Comparison of ENCODE assay signal across 20 cellular contexts in the genomic region with DNA sequence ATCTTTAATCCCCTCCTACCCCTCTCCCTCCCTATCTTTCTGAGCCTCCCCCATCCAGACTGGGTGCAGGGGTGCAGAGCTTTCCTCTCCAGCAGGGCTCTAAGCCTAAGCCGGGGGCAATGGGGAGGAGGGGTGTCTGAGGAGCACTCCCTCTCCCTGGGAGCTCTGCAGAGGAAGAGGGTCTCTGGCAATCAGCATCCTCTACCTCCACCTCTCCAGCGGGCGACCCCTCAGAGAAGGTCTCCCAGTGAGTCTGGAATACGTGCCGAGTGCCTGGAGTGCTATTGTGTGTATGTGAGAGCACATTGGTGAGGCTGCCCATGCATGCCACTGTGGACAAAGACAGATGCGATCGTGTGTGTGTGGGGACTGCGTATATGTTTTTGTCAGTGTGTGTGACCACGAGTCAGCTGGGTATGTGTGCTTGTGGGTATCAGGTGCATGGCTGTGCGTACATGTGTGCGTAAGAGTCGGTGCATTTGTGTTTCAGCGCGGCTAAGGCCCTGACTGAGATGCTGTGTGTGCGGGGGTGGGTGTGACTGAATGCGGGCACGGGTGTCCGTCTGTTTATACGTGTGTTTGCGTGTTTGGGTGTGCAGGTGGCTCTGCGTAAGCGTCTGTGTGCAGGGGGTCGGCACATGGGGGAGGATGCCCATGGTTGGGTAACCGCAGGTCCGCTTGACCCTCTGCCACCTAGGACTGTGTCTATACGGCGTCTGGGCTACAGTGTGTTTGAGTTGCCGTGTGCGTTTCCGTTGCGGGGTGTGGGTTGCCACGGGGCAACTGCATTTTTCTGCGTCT. TPM values are rescaled to one million over a fixed set of nuclear protein-coding genes. Genes with fewer than 3 reads are reported as not detected.
DNase-seq lines count a peak whose midpoint lies in the region; ATAC-seq, FAIRE-seq and TF ChIP-seq lines count a peak whose summit lies in the region.
"Had no signal": no experiment of that assay in that cellular context is flagged by ENCODE, and none has a peak within 500 bp of the region (broad histone marks: within the 10 kb centered on the region; RNA-seq: fewer than 3 reads in every experiment).

No MANE protein-coding gene starts in this region.

- no peak overlapping the region for H2BK120ac ChIP-seq in H1 (replicated peaks; ENCODE audit: low read depth, low read length)

- H3K4me2 ChIP-seq in HepG2 (ENCODE audit: low read depth, low read length): no peak overlapping the region
- H3K4me2 ChIP-seq in H1 (ENCODE audit: insufficient read depth in 1 of 2, low read depth in 2 of 2, low read length in 2 of 2): peak overlapping the region; percentile 60 to 70; a peak in 2 of 4 replicates

- H3K27ac ChIP-seq in HepG2 (ENCODE audit: extremely low read length, insufficient read depth, low read length): no peak overlapping the region
- H3K27ac ChIP-seq in right lobe of liver: no peak overlapping the region
- H3K27ac ChIP-seq in H1 (ENCODE audit: low read depth, low read length): no peak overlapping the region
- no peak overlapping the region for H3K27ac ChIP-seq in dorsolateral prefrontal cortex
- H3K27ac ChIP-seq: A549, GM23248 had no signal

- H3K79me2 ChIP-seq in HepG2 (ENCODE audit: insufficient read depth, low read length): peaks cover 22% of the 10 kb centered on the region
- H3K79me2 ChIP-seq in H1 (ENCODE audit: control insufficient read depth in 1 of 2, insufficient read depth in 2 of 2, low read length in 2 of 2): no peaks in the 10 kb centered on the region

- H3K27me3 Mint-ChIP-seq in nephron progenitor cell (ENCODE audit: low read depth, poor library complexity): peaks cover 67% of the 10 kb centered on the region

- TF ChIP-seq CTCF in HepG2 (CRISPR knock-in tag; IDR thresholded peaks at IDR 0.05) (no peak), right lobe of liver (IDR thresholded peaks at IDR 0.05) (no peak), H1 (IDR thresholded peaks at IDR 0.05; ENCODE audit: control extremely low read depth in 1 of 3, insufficient read depth in 1 of 3, low read depth in 1 of 3, low read length in 3 of 3) (no peak), nephron progenitor cell (IDR thresholded peaks at IDR 0.05) (no peak), D721Med (IDR thresholded peaks at IDR 0.05; ENCODE audit: insufficient read depth, missing control alignments) (no peak), dorsolateral prefrontal cortex (IDR thresholded peaks at IDR 0.05 in 54 of 56, conservative IDR thresholded peaks at IDR 0.05 in 2 of 56; ENCODE audit: low read depth in 1 of 56, partially characterized antibody in 56 of 56) (no peak)

- no peaks in the 10 kb centered on the region for H3K36me3 Mint-ChIP-seq in nephron progenitor cell (ENCODE audit: low read depth)
- H3K36me3 Mint-ChIP-seq: CD14-positive monocyte had no signal

- peaks cover 2% of the 10 kb centered on the region; the same call in 1 of the 2 replicates for H3K23me2 ChIP-seq in H1 (ENCODE audit: low read depth, low read length)

- H2AFZ ChIP-seq in HepG2 (ENCODE audit: low read length) (no peak overlapping the region), H1 (ENCODE audit: low read length) (no peak overlapping the region)
- H2AFZ ChIP-seq: GM23248 had no signal

- H3K23ac ChIP-seq in H1 (ENCODE audit: insufficient read length): no peak overlapping the region

- CTCF ChIA-PET in HepG2 (lab: Yijun Ruan, JAX; ENCODE audit: low intra/inter-chr PET ratio, low total read pairs) (no interaction called here), H1 (lab: Charles Lee; ENCODE audit: partially characterized antibody) (no interaction called here)

- H3K9ac ChIP-seq in HepG2 (ENCODE audit: insufficient read depth, low read depth, low read length) (no peak overlapping the region; the same call in 1 of the 2 replicates), H1 (replicated peaks in 1 of 4; ENCODE audit: extremely low read depth in 1 of 4, low read depth in 3 of 4, low read length in 3 of 4) (no peak overlapping the region)
- H3K9ac ChIP-seq: GM23248 had no signal

- peak overlapping the region; percentile 32; the same call in 1 of the 2 replicates for H2BK20ac ChIP-seq in H1 (ENCODE audit: low read length)

- no peak overlapping the region; the same call in 1 of the 2 replicates for H3K18ac ChIP-seq in H1 (ENCODE audit: extremely low read depth, low read length)

- TF ChIP-seq EP300 in HepG2 (IDR thresholded peaks at IDR 0.05; ENCODE audit: low read depth in 2 of 2, low read length in 2 of 2) (no peak), HepG2 (CRISPR knock-in tag; IDR thresholded peaks at IDR 0.05; ENCODE audit: borderline replicate concordance) (no peak), H1 (IDR thresholded peaks at IDR 0.05; ENCODE audit: borderline replicate concordance in 1 of 2, low read depth in 2 of 2, low read length in 2 of 2) (no peak)

- H3K9me3 ChIP-seq in HepG2 (ENCODE audit: low read length): no peaks in the 10 kb centered on the region
- H3K9me3 ChIP-seq in right lobe of liver: no peaks in the 10 kb centered on the region
- peaks cover 0 to 5% of the 10 kb centered on the region in 2 experiments; a peak in 1 of 4 replicates for H3K9me3 ChIP-seq in H1 (ENCODE audit: insufficient read depth in 2 of 2, low read depth in 1 of 2, low read length in 1 of 2)
- H3K9me3 ChIP-seq: A549 had no signal

- no peak for FAIRE-seq in HepG2 (lab: Jason Lieb, UNC)
- no peak for FAIRE-seq in H1 (lab: Jason Lieb, UNC)
- no peak for FAIRE-seq in D721Med (lab: Jason Lieb, UNC)
- FAIRE-seq: A549, G401.6, GM12892 had no signal

- peak overlapping the region; percentile 80; the same call in 1 of the 2 replicates for H2AK5ac ChIP-seq in H1 (ENCODE audit: low read depth, low read length)

- H3K27me3 ChIP-seq in HepG2 (ENCODE audit: control insufficient read depth in 1 of 2, insufficient read depth in 2 of 2, low read length in 2 of 2) (peaks cover 5 to 21% of the 10 kb centered on the region in 2 experiments), right lobe of liver (no peaks in the 10 kb centered on the region), H1 (replicated peaks in 1 of 4; ENCODE audit: control insufficient read depth in 3 of 4, extremely low read depth in 1 of 4, insufficient read depth in 3 of 4, low read length in 3 of 4) (peaks cover 24 to 54% (median 48%) of the 10 kb centered on the region in 4 experiments), dorsolateral prefrontal cortex (peaks cover 0 to 89% (median 64%) of the 10 kb centered on the region in 45 donors)

- 0 out of 2 replicates have a peak overlapping the region, but pooled peaks have one; percentile 39 for H2BK12ac ChIP-seq in H1 (ENCODE audit: low read depth, low read length)

- H3K9me3 Mint-ChIP-seq in nephron progenitor cell: peaks cover 9% of the 10 kb centered on the region
- H3K9me3 Mint-ChIP-seq: HFFc6 had no signal

- H3K4me1 Mint-ChIP-seq in nephron progenitor cell: peaks cover 79% of the 10 kb centered on the region

- ATAC-seq in HepG2 (no peak), right lobe of liver (no peak)

- peaks cover 0 to 11% of the 10 kb centered on the region in 2 experiments; a peak in 3 of 5 replicates for H3K36me3 ChIP-seq in HepG2 (replicated peaks in 1 of 2; ENCODE audit: control insufficient read depth in 1 of 2, insufficient read depth in 2 of 2, low read length in 2 of 2)
- no peaks in the 10 kb centered on the region for H3K36me3 ChIP-seq in right lobe of liver
- H3K36me3 ChIP-seq in H1 (ENCODE audit: control insufficient read depth in 2 of 4, insufficient read depth in 4 of 4, low read length in 3 of 4): peaks cover 0 to 3% (median 0%) of the 10 kb centered on the region in 4 experiments; a peak in 1 of 8 replicates

- H3K4me3 ChIP-seq in HepG2 (replicated peaks in 1 of 3; ENCODE audit: insufficient read depth in 1 of 3, low read depth in 2 of 3, low read length in 3 of 3) (peak overlapping the region in 1 of 3 experiments; percentile 77; a peak in 1 of 6 replicates), right lobe of liver (no peak overlapping the region), H1 (ENCODE audit: extremely low read depth in 1 of 4, insufficient read depth in 2 of 4, low read depth in 3 of 4, low read length in 4 of 4) (peak overlapping the region in 1 of 4 experiments; percentile 67; a peak in 3 of 8 replicates), dorsolateral prefrontal cortex (no peak overlapping the region)
- H3K4me3 ChIP-seq: A549, GM23248 had no signal

- H3K27ac Mint-ChIP-seq in nephron progenitor cell: no peak overlapping the region
- H3K27ac Mint-ChIP-seq: CD14-positive monocyte, HFFc6, IgD-negative memory B cell had no signal

- H3K14ac ChIP-seq in H1 (ENCODE audit: insufficient read length): no peak overlapping the region

- DNase-seq in HepG2 (ENCODE audit: low spot score) (no peak), right lobe of liver (no peak), H1 (ENCODE audit: low read depth in 1 of 2, low spot score in 2 of 2) (no peak), nephron progenitor cell (no peak), D721Med (ENCODE audit: insufficient read length, low spot score) (no peak), kidney tubule cell (ENCODE audit: low spot score) (no peak), dorsolateral prefrontal cortex (no peak)
- DNase-seq in stimulated activated CD4-positive, alpha-beta T cell treated with anti-CD3 and anti-CD28 coated beads, Interleukin-12 subunit alpha, Interleukin-12 subunit beta, amount 100 ng/mL, for 4 hours: no peak
- DNase-seq: COR-L47; DMS79 treated with DMSO at 0.1 percent for 48 hours; GM23248; HFFc6; NCI-H2081 treated with DMSO at 0.1 percent for 48 hours; NCI-H345; NK-92 treated with Interleukin-12 subunit alpha and Interleukin-12 subunit beta, amount 100 ng/mL, for 24 hours had no signal

- POLR2A ChIA-PET in HepG2 (lab: Yijun Ruan, JAX): no interaction called here
- POLR2A ChIA-PET in H1 (lab: Charles Lee; ENCODE audit: partially characterized antibody): no interaction called here

- no peak overlapping the region for H4K5ac ChIP-seq in H1 (ENCODE audit: insufficient read length, low read depth, low read length)

- H4K20me1 ChIP-seq in HepG2 (ENCODE audit: insufficient read depth, low read length) (no peaks in the 10 kb centered on the region), H1 (replicated peaks in 1 of 2; ENCODE audit: control insufficient read depth in 1 of 2, insufficient read depth in 2 of 2, low read length in 2 of 2) (peaks cover 0 to 3% of the 10 kb centered on the region in 2 experiments)

- no peak for TF ChIP-seq RAD21 in HepG2 (CRISPR knock-in tag; IDR thresholded peaks at IDR 0.05)
- no peak for TF ChIP-seq RAD21 in H1 (IDR thresholded peaks at IDR 0.05 in 1 of 2, conservative IDR thresholded peaks at IDR 0.05 in 1 of 2; ENCODE audit: low read depth in 2 of 2, low read length in 2 of 2)

- peak overlapping the region; percentile 75 for H3K4me3 Mint-ChIP-seq in nephron progenitor cell
- H3K4me3 Mint-ChIP-seq: HFFc6, IgD-negative memory B cell had no signal

- BruUV-seq in HepG2 (replicated peaks; lab: Mats Ljungman, UMichigan): no TSS peak

- no peak overlapping the region for H2BK5ac ChIP-seq in H1 (ENCODE audit: low read depth, low read length)

- in situ Hi-C loops in HepG2 (cut with HindIII; ENCODE audit: extremely low pct_ligation_motif_present, low pct_unique_long_range_greater_than_20kb): no loop called here

- TF ChIP-seq POLR2A in HepG2 (IDR thresholded peaks at IDR 0.05; ENCODE audit: insufficient read depth in 1 of 2, low read depth in 2 of 2, low read length in 2 of 2): no peak
- TF ChIP-seq POLR2A in right lobe of liver (IDR thresholded peaks at IDR 0.05): no peak
- no peak for TF ChIP-seq POLR2A in H1 (IDR thresholded peaks at IDR 0.05; ENCODE audit: control extremely low read depth in 1 of 2, low read depth in 2 of 2, low read length in 2 of 2)

- no peak overlapping the region for H3K4ac ChIP-seq in H1 (replicated peaks; ENCODE audit: insufficient read length, low read depth, low read length)

- 95% methylated on average over 32 of the region's 33 CpGs for WGBS in HepG2 (ENCODE audit: low lambda C conversion rate)
- 88% methylated on average over 14 of the region's 33 CpGs for WGBS in right lobe of liver (ENCODE audit: insufficient coverage, low coverage, low lambda C conversion rate, missing lambda C conversion rate)
- WGBS in H1 (ENCODE audit: extremely low coverage in 1 of 2, insufficient coverage in 1 of 2, insufficient read length in 1 of 2, insufficient replicate concordance in 2 of 2, low coverage in 1 of 2, low lambda C conversion rate in 2 of 2, missing lambda C conversion rate in 1 of 2), 2 experiments: 93% methylated on average over 33 of the region's 33 CpGs; no CpG with 5 or more reads in 1 of the 2 experiments

- no peak overlapping the region for H3K56ac ChIP-seq in H1 (replicated peaks; ENCODE audit: insufficient read length, low read depth, low read length)

- no peak overlapping the region for H4K91ac ChIP-seq in H1 (replicated peaks; ENCODE audit: insufficient read length, low read length)

- intact Hi-C loops in HepG2 (cut with micrococcal nuclease; ENCODE audit: unreplicated experiment): no loop called here
- intact Hi-C loops in right lobe of liver (cut with DNase I): no loop called here
- intact Hi-C loops in dorsolateral prefrontal cortex (cut with DNase I): no loop called here

- no peaks in the 10 kb centered on the region for H3K79me1 ChIP-seq in H1 (ENCODE audit: low read depth, low read length)

- no peak overlapping the region for H4K8ac ChIP-seq in H1 (ENCODE audit: extremely low read depth, insufficient read depth, low read length)

- H3K4me1 ChIP-seq in HepG2 (ENCODE audit: insufficient read depth, low read length) (peaks cover 72% of the 10 kb centered on the region), right lobe of liver (no peaks in the 10 kb centered on the region), H1 (replicated peaks in 1 of 4; ENCODE audit: control insufficient read depth in 3 of 4, insufficient read depth in 4 of 4, low read length in 3 of 4) (peaks cover 0 to 16% (median 10%) of the 10 kb centered on the region in 4 experiments; a peak in 6 of 7 replicates)
- H3K4me1 ChIP-seq: A549 had no signal

- H2BK15ac ChIP-seq in H1 (ENCODE audit: low read length): 0 out of 2 replicates have a peak overlapping the region, but pooled peaks have one; percentile 72

RNA-seq across cellular contexts. Expression of gene DLK1, which starts 0.9 kb away (rescaled TPM):
- total RNA-seq in HepG2 (2016; rRNA removed; fragmentation: Illumina TruSeq; extraction: Trizol) (48.2 and 95.5 TPM in 2 replicates), right lobe of liver (10 to 100 TPM in 1 of 6 experiments, 1 to 10 TPM in 2, not detected in 3; 1.7 to 13.4 (median 3.8) TPM), dorsolateral prefrontal cortex (1 to 10 TPM in 1 of 120 experiments, under 1 TPM in 17, not detected in 102; 0.08 to 1.3 (median 0.32) TPM)
- total RNA-seq in HepG2 (2016; cell fraction: cytosol; rRNA removed; fragmentation: Illumina TruSeq; extraction: Trizol; ENCODE audit: low read depth): 20.1 and 21.5 TPM in 2 replicates
- total RNA-seq in HepG2 (2016; cell fraction: insoluble cytoplasmic fraction; rRNA removed; fragmentation: Illumina TruSeq; extraction: Trizol): 42.8 and 103 TPM in 2 replicates
- 36.0 and 50.6 TPM in 2 replicates for total RNA-seq in HepG2 (2016; cell fraction: membrane; rRNA removed; fragmentation: Illumina TruSeq; extraction: Trizol)
- total RNA-seq in HepG2 (2016; cell fraction: nucleus; rRNA removed; fragmentation: Illumina TruSeq; extraction: Trizol): 89.0 and 105 TPM in 2 replicates
- polyA plus RNA-seq in HepG2 (2011; rRNA removed) (312 and 395 TPM in 2 replicates), H1 (2011; rRNA removed) (2.4 and 7.1 TPM in 2 replicates)
- 265 and 361 TPM in 2 replicates for polyA plus RNA-seq in HepG2 (2011; cell fraction: cytosol; rRNA removed)
- 341 and 399 TPM in 2 replicates for polyA plus RNA-seq in HepG2 (2011; cell fraction: nucleus; rRNA removed)
- 757 and 768 TPM in 2 replicates for polyA plus RNA-seq in HepG2 (2012)
- polyA plus RNA-seq in HepG2 (2016; cell fraction: cytosol; fragmentation: Illumina TruSeq; extraction: Trizol; ENCODE audit: low read depth): 47.2 and 71.3 TPM in 2 replicates
- polyA plus RNA-seq in HepG2 (2016; cell fraction: insoluble cytoplasmic fraction; fragmentation: Illumina TruSeq; extraction: Trizol; ENCODE audit: low read depth): 105 and 121 TPM in 2 replicates
- polyA plus RNA-seq in HepG2 (2016; cell fraction: membrane; fragmentation: Illumina TruSeq; extraction: Trizol; ENCODE audit: low read depth): 59.9 and 79.2 TPM in 2 replicates
- polyA plus RNA-seq in HepG2 (2016; cell fraction: nucleus; fragmentation: Illumina TruSeq; extraction: Trizol; ENCODE audit: insufficient read depth, low read depth): 324 and 361 TPM in 2 replicates
- polyA minus RNA-seq in HepG2 (2011; rRNA and poly(A)+ RNA removed; ENCODE audit: low replicate concordance): 0.49 and 99.7 TPM in 2 replicates
- polyA minus RNA-seq in HepG2 (2011; cell fraction: cytosol; rRNA and poly(A)+ RNA removed): 86.7 and 119 TPM in 2 replicates
- polyA minus RNA-seq in HepG2 (2011; cell fraction: nucleus; rRNA and poly(A)+ RNA removed): 18.8 and 31.0 TPM in 2 replicates
- 0.42 and 1.3 TPM in 2 replicates for total RNA-seq in H1 (2021; fragmentation: NEBNext Ultra II Directional; extraction: Animal tissue kit (Norgen Biotek cat#: 25700))
- 2.2 TPM for polyA plus RNA-seq in H1 (2011; cell fraction: cytosol; rRNA removed)
- 5.4 TPM for polyA plus RNA-seq in H1 (2011; cell fraction: nucleus; rRNA removed)
- 2.2 to 3.6 TPM (median 3.3 TPM) in 4 replicates for polyA plus RNA-seq in H1 (2012, experiment 1 of 2)
- 3.7 TPM for polyA plus RNA-seq in H1 (2012, experiment 2 of 2)
- polyA plus RNA-seq in H1 (2013, experiment 1 of 2): 0.93 TPM
- polyA plus RNA-seq in H1 (2013, experiment 2 of 2): 0.98 TPM
- polyA minus RNA-seq in H1 (2011; rRNA and poly(A)+ RNA removed): 0.51 and 1.1 TPM in 2 replicates
- 2.1 TPM for polyA minus RNA-seq in H1 (2011; cell fraction: cytosol; rRNA and poly(A)+ RNA removed)
- 0.80 TPM for polyA minus RNA-seq in H1 (2011; cell fraction: nucleus; rRNA and poly(A)+ RNA removed)
- total RNA-seq: GM23248, HFFc6 had no signal
- polyA plus RNA-seq: CD14-positive monocyte, GM23248, IgD-negative memory B cell had no signal
